ENCODE assay signal across 18 cellular contexts in the genomic region with DNA sequence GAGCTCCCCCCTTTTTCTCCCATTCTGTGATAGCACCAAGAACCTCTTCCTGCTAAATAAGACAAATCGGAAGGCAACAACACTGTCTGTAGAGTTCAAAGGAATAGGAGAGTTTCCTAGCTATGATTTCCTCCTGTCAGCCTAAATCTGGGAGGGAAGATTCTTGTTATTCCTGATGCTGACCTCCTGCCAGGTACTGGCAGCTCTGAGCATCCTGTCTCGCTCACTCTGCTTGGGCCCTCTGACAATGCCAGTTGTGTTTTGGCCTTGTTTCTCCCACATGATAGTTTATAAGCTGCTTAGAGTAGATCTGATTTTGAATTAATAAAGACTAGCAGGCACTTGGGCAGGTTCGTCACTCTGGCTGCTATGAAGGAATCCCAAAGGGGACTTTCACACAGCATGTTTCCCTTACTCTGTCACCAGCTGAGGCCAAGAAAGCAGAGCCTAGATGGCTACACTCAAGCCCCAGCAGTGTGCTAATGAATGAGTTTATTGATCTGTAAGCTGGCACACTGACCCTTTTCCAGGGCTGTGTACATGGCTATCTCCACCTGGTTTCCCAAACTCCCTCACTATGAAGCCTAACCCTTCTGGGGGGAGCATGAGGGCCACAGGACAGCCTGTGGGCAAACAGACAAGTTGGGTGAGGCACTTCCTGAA. TPM values are rescaled to one million over a fixed set of nuclear protein-coding genes. Genes with fewer than 3 reads are reported as not detected.
DNase-seq lines count a peak whose midpoint lies in the region; ATAC-seq and TF ChIP-seq lines count a peak whose summit lies in the region.
"Had no signal": no experiment of that assay in that cellular context is flagged by ENCODE, and none has a peak within 500 bp of the region (broad histone marks: within the 10 kb centered on the region; RNA-seq: fewer than 3 reads in every experiment).

No MANE protein-coding gene starts in this region.

- peak overlapping the region; percentile 58 for H3K27ac Mint-ChIP-seq in neural progenitor cell
- H3K27ac Mint-ChIP-seq in type B pancreatic cell: peak overlapping the region; percentile 44
- H3K27ac Mint-ChIP-seq: mesothelial cell of epicardium; stimulated activated naive CD8-positive, alpha-beta T cell treated with anti-CD3 and anti-CD28 coated beads, Interleukin-15, Interleukin-2, amounts not matched to agents 100 ng/mL and 50 ng/mL, for 24 hours had no signal

- no peaks in the 10 kb centered on the region for H3K36me3 ChIP-seq in colonic mucosa
- H3K36me3 ChIP-seq in neural progenitor cell: no peaks in the 10 kb centered on the region

- TF ChIP-seq CTCF in colonic mucosa (IDR thresholded peaks at IDR 0.05) (no peak), neural progenitor cell (IDR thresholded peaks at IDR 0.05) (no peak), type B pancreatic cell (conservative IDR thresholded peaks at IDR 0.05) (no peak)

- H3K9me3 ChIP-seq in colonic mucosa (no peaks in the 10 kb centered on the region), neural progenitor cell (ENCODE audit: low read depth) (no peaks in the 10 kb centered on the region)
- H3K9me3 ChIP-seq: heart left ventricle, SK-N-SH had no signal

- peak overlapping the region; percentile 9 for H3K4me3 Mint-ChIP-seq in neural progenitor cell
- no peak overlapping the region for H3K4me3 Mint-ChIP-seq in type B pancreatic cell
- H3K4me3 Mint-ChIP-seq: activated naive CD4-positive, alpha-beta T cell treated with anti-CD3 and anti-CD28 coated beads, Interleukin-2, amount 10 ng/mL, durations not matched to agents 7 days and 5 days; mesothelial cell of epicardium; stimulated activated naive CD8-positive, alpha-beta T cell treated with anti-CD3 and anti-CD28 coated beads, Interleukin-15, Interleukin-2, amounts not matched to agents 100 ng/mL and 50 ng/mL, for 24 hours had no signal

- ATAC-seq in Right ventricle myocardium inferior (peak; percentile 48), Right ventricle myocardium superior (ENCODE audit: poor library complexity) (no peak), HG03342 (IDR thresholded peaks at IDR 0.05; ENCODE audit: unreplicated experiment) (no peak)

- no peaks in the 10 kb centered on the region for H4K20me1 ChIP-seq in neural progenitor cell (ENCODE audit: low read depth)

- H3K4me2 ChIP-seq in neural progenitor cell: no peak overlapping the region
- H3K4me2 ChIP-seq: SK-N-SH had no signal

- peaks cover 5% of the 10 kb centered on the region for H3K4me1 ChIP-seq in colonic mucosa
- no peaks in the 10 kb centered on the region for H3K4me1 ChIP-seq in neural progenitor cell

- no peak overlapping the region for H2AFZ ChIP-seq in neural progenitor cell (replicated peaks)

- no peak overlapping the region for H3K4me3 ChIP-seq in colonic mucosa
- no peak overlapping the region for H3K4me3 ChIP-seq in neural progenitor cell
- H3K4me3 ChIP-seq: heart left ventricle had no signal

- H3K27ac ChIP-seq in colonic mucosa (peak overlapping the region; percentile 25), neural progenitor cell (no peak overlapping the region)

- no peaks in the 10 kb centered on the region for H3K79me2 ChIP-seq in neural progenitor cell (ENCODE audit: low read depth)

- no peaks in the 10 kb centered on the region for H3K4me1 Mint-ChIP-seq in neural progenitor cell
- H3K4me1 Mint-ChIP-seq in type B pancreatic cell (ENCODE audit: unreplicated experiment): no peaks in the 10 kb centered on the region
- H3K4me1 Mint-ChIP-seq: activated naive CD4-positive, alpha-beta T cell treated with anti-CD3 and anti-CD28 coated beads, Interleukin-2, amount 10 ng/mL, durations not matched to agents 7 days and 5 days; mesothelial cell of epicardium had no signal

- H3K9me3 Mint-ChIP-seq in neural progenitor cell (no peaks in the 10 kb centered on the region), type B pancreatic cell (no peaks in the 10 kb centered on the region)
- H3K9me3 Mint-ChIP-seq: activated naive CD4-positive, alpha-beta T cell treated with anti-CD3 and anti-CD28 coated beads, Interleukin-2, amount 10 ng/mL, durations not matched to agents 7 days and 5 days; mesothelial cell of epicardium; stimulated activated naive CD8-positive, alpha-beta T cell treated with anti-CD3 and anti-CD28 coated beads, Interleukin-15, Interleukin-2, amounts not matched to agents 100 ng/mL and 50 ng/mL, for 24 hours had no signal

- H3K27me3 ChIP-seq in colonic mucosa: no peaks in the 10 kb centered on the region
- no peaks in the 10 kb centered on the region for H3K27me3 ChIP-seq in neural progenitor cell
- H3K27me3 ChIP-seq: heart left ventricle had no signal

- H3K9ac ChIP-seq in colonic mucosa (ENCODE audit: low read depth in 2 of 2, low read length in 2 of 2) (peak overlapping the region in 1 of 2 donors; percentile 29), neural progenitor cell (no peak overlapping the region)
- H3K9ac ChIP-seq: SK-N-SH had no signal

- no peaks in the 10 kb centered on the region for H3F3A ChIP-seq in neural progenitor cell (ENCODE audit: low read depth)

- DNase-seq in Right ventricle myocardium inferior (ENCODE audit: missing footprints) (no peak), Right ventricle myocardium superior (no peak), colonic mucosa (no peak), neural progenitor cell (ENCODE audit: low spot score) (no peak), type B pancreatic cell (ENCODE audit: extremely low spot score, unreplicated experiment) (no peak), AG20443 (ENCODE audit: low spot score) (no peak), occipital lobe (lab: John Stamatoyannopoulos, UW) (no peak)
- DNase-seq: activated CD4-positive, alpha-beta T cell treated with anti-CD3 and anti-CD28 coated beads for 48 hours; activated naive CD4-positive, alpha-beta T cell treated with anti-CD3 and anti-CD28 coated beads, Interleukin-2, amount 10 ng/mL, durations not matched to agents 7 days and 5 days; activated T-cell treated with anti-CD3 and anti-CD28 coated beads for 4 hours; erythroblast; heart left ventricle; NCI-H1048; NCI-H226 had no signal

- H3K27me3 Mint-ChIP-seq in neural progenitor cell (ENCODE audit: insufficient read depth, low read depth) (no peaks in the 10 kb centered on the region), type B pancreatic cell (no peaks in the 10 kb centered on the region)
- H3K27me3 Mint-ChIP-seq: activated naive CD4-positive, alpha-beta T cell treated with anti-CD3 and anti-CD28 coated beads, Interleukin-2, amount 10 ng/mL, durations not matched to agents 7 days and 5 days; stimulated activated naive CD8-positive, alpha-beta T cell treated with anti-CD3 and anti-CD28 coated beads, Interleukin-15, Interleukin-2, amounts not matched to agents 100 ng/mL and 50 ng/mL, for 24 hours had no signal

- peaks cover 2% of the 10 kb centered on the region for H3K36me3 Mint-ChIP-seq in neural progenitor cell
- H3K36me3 Mint-ChIP-seq in type B pancreatic cell: peaks cover 7% of the 10 kb centered on the region

- intact Hi-C loops in Right ventricle myocardium inferior (cut with DNase I) (no loop called here), Right ventricle myocardium superior (cut with DNase I) (no loop called here), colonic mucosa (cut with DNase I) (no loop called here)

RNA-seq across cellular contexts. Expression of a gene that starts 52.3 kb away (rescaled TPM):
- total RNA-seq in Right ventricle myocardium inferior (148 TPM), Right ventricle myocardium superior (155 TPM), colonic mucosa (10 to 100 TPM; 50.4 to 85.6 TPM), neural progenitor cell (ENCODE audit: low replicate concordance) (49.4 and 51.6 TPM in 2 replicates), type B pancreatic cell (ENCODE audit: low replicate concordance) (41.3 and 62.4 TPM in 2 replicates), occipital lobe (28.5 TPM)
